In genomic region chr7:103765891-103766290, GRCh38 we compare ENCODE assay signal across 15 cellular contexts.
"Had no signal": no experiment of that assay in that cellular context is flagged by ENCODE, and none has a peak within 500 bp of the region (broad histone marks: within the 10 kb centered on the region; RNA-seq: fewer than 3 reads in every experiment).

No MANE protein-coding gene starts in this region.

- H3K4me3 ChIP-seq: lower lobe of right lung, ovary had no signal

- DNase-seq: activated CD4-positive, CD25-positive, alpha-beta regulatory T cell treated with anti-CD3 and anti-CD28 coated beads, Interleukin-2, amount 50 U/mL, for 72 hours; activated naive CD4-positive, alpha-beta T cell; activated naive CD8-positive, alpha-beta T cell treated with anti-CD3 and anti-CD28 coated beads, Interleukin-2, amount 50 U/mL, for 24 hours; activated T-cell treated with anti-CD3 and anti-CD28 coated beads for 4 hours; aorta; cerebellar nuclear complex; effector memory CD8-positive, alpha-beta T cell; foreskin melanocyte; head of caudate nucleus; left colon; lower lobe of right lung; midbrain; ovary had no signal

- H3K36me3 ChIP-seq: lower lobe of right lung, ovary had no signal

- H3K9me3 ChIP-seq: lower lobe of right lung, ovary had no signal

- H3K4me1 ChIP-seq: lower lobe of right lung had no signal

- H3K27me3 ChIP-seq: ovary had no signal

- ATAC-seq: activated naive CD8-positive, alpha-beta T cell treated with anti-CD3 and anti-CD28 coated beads, Interleukin-2, amount 50 U/mL, for 24 hours; effector memory CD8-positive, alpha-beta T cell; left colon; lower lobe of right lung; stimulated activated memory B cell treated with anti-CD40 and anti-IgM and Interleukin-4, amounts not matched to agents 10 μg/mL and 1 μg/mL and 100 μg/mL, for 72 hours had no signal

- H3K27ac ChIP-seq: epithelial cell of prostate, lower lobe of right lung, ovary had no signal
